10 cellular contexts compared by ENCODE assay signal in the genomic region with DNA sequence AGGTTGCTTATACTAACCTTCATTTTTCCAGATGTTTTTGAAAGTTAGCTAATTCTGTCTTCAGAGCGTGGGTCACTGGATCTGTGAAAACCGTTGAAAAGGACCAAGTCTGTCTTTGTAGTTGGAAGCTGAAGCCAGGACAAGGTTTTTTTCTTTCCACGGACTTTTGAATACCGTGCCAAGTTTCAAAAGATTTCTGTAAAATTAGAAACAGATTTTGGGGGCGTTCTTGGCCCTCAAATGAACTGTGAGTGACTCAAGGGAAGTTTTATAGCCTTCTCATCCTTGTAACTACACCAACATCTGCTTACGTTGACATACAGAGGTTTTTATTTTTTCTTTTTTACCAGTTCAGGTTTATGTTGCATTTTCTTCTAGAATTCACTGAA. TPM values are rescaled to one million over a fixed set of nuclear protein-coding genes. Genes with fewer than 3 reads are reported as not detected.
A peak's percentile ranks its signal among the peaks of the same experiment; 100 is the strongest.
DNase-seq lines count a peak whose midpoint lies in the region; ATAC-seq and TF ChIP-seq lines count a peak whose summit lies in the region.
"Had no signal": no experiment of that assay in that cellular context is flagged by ENCODE, and none has a peak within 500 bp of the region (broad histone marks: within the 10 kb centered on the region; RNA-seq: fewer than 3 reads in every experiment).

A gene with protein sequence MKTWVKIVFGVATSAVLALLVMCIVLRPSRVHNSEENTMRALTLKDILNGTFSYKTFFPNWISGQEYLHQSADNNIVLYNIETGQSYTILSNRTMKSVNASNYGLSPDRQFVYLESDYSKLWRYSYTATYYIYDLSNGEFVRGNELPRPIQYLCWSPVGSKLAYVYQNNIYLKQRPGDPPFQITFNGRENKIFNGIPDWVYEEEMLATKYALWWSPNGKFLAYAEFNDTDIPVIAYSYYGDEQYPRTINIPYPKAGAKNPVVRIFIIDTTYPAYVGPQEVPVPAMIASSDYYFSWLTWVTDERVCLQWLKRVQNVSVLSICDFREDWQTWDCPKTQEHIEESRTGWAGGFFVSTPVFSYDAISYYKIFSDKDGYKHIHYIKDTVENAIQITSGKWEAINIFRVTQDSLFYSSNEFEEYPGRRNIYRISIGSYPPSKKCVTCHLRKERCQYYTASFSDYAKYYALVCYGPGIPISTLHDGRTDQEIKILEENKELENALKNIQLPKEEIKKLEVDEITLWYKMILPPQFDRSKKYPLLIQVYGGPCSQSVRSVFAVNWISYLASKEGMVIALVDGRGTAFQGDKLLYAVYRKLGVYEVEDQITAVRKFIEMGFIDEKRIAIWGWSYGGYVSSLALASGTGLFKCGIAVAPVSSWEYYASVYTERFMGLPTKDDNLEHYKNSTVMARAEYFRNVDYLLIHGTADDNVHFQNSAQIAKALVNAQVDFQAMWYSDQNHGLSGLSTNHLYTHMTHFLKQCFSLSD (minus strand): TSS at position 141 of the 389 bp plus-strand sequence. CDS start 118 bp downstream, at position 23.

- peaks cover 48% of the 10 kb centered on the region for H3K36me3 Mint-ChIP-seq in HFFc6 (ENCODE audit: low read depth)
- H3K36me3 Mint-ChIP-seq: activated naive CD8-positive, alpha-beta T cell treated with anti-CD3 and anti-CD28 coated beads, Interleukin-2, amount 10 ng/mL, durations not matched to agents 7 days and 5 days had no signal

- peaks cover 79% of the 10 kb centered on the region for H3K4me1 Mint-ChIP-seq in HFFc6 (ENCODE audit: low read depth)
- H3K4me1 Mint-ChIP-seq: activated naive CD8-positive, alpha-beta T cell treated with anti-CD3 and anti-CD28 coated beads, Interleukin-2, amount 10 ng/mL, durations not matched to agents 7 days and 5 days had no signal

- WGBS in suprapubic skin = 27% methylated on average over 6 of the region's 6 CpGs

- no peak for ATAC-seq in left lung
- no peak for ATAC-seq in GM19023 (IDR thresholded peaks at IDR 0.05; ENCODE audit: unreplicated experiment)

- H3K4me3 ChIP-seq in colonic mucosa = no peak within 1 kb of the TSS
- H3K4me3 ChIP-seq in left lung = peak within 1 kb of the TSS; percentile 8 to 13
- peak within 1 kb of the TSS; percentile 21 for H3K4me3 ChIP-seq in suprapubic skin

- no peaks in the 10 kb centered on the region for H3K36me3 ChIP-seq in colonic mucosa
- no peaks in the 10 kb centered on the region for H3K36me3 ChIP-seq in left lung
- H3K36me3 ChIP-seq in suprapubic skin = no peaks in the 10 kb centered on the region

- H3K27ac ChIP-seq in colonic mucosa (peak within 1 kb of the TSS; percentile 41), left lung (peak within 1 kb of the TSS; percentile 62 to 88), suprapubic skin (peak within 1 kb of the TSS; percentile 66)

- no peaks in the 10 kb centered on the region for H3K4me1 ChIP-seq in colonic mucosa
- H3K4me1 ChIP-seq in left lung = peaks cover 6 to 14% of the 10 kb centered on the region in 2 donors
- H3K4me1 ChIP-seq in suprapubic skin = peaks cover 26% of the 10 kb centered on the region

- no peak for TF ChIP-seq POLR2A in suprapubic skin (IDR thresholded peaks at IDR 0.05)

- intact Hi-C loops in colonic mucosa (cut with DNase I) (no loop called here), left lung (cut with DNase I) (no loop called here)

- peak within 1 kb of the TSS; percentile 94 for H3K4me3 Mint-ChIP-seq in HFFc6
- H3K4me3 Mint-ChIP-seq: activated naive CD8-positive, alpha-beta T cell treated with anti-CD3 and anti-CD28 coated beads, Interleukin-2, amount 10 ng/mL, durations not matched to agents 7 days and 5 days had no signal

- no peaks in the 10 kb centered on the region for H3K27me3 ChIP-seq in colonic mucosa
- no peaks in the 10 kb centered on the region for H3K27me3 ChIP-seq in left lung
- no peaks in the 10 kb centered on the region for H3K27me3 ChIP-seq in suprapubic skin

- DNase-seq in HFFc6 (peak; percentile 90), colonic mucosa (no peak), left lung (no peak), suprapubic skin (ENCODE audit: low spot score in 2 of 2) (no peak), NCI-H2081 (lab: John Stamatoyannopoulos, UW) (no peak), SW 1271 (lab: John Stamatoyannopoulos, UW) (no peak), RKO (ENCODE audit: low spot score) (no peak)
- DNase-seq: activated naive CD8-positive, alpha-beta T cell treated with anti-CD3 and anti-CD28 coated beads, Interleukin-2, amount 10 ng/mL, durations not matched to agents 7 days and 5 days had no signal

- peak within 1 kb of the TSS; percentile 97 for H3K27ac Mint-ChIP-seq in HFFc6
- H3K27ac Mint-ChIP-seq: activated naive CD8-positive, alpha-beta T cell treated with anti-CD3 and anti-CD28 coated beads, Interleukin-2, amount 10 ng/mL, durations not matched to agents 7 days and 5 days had no signal

- no peaks in the 10 kb centered on the region for H3K27me3 Mint-ChIP-seq in HFFc6 (ENCODE audit: insufficient read depth)

- TF ChIP-seq CTCF in HFFc6 (IDR thresholded peaks at IDR 0.05) (no peak), colonic mucosa (IDR thresholded peaks at IDR 0.05) (no peak), left lung (IDR thresholded peaks at IDR 0.05) (no peak), suprapubic skin (IDR thresholded peaks at IDR 0.05) (no peak)

- no peak within 1 kb of the TSS for H3K9ac ChIP-seq in colonic mucosa (ENCODE audit: low read depth in 2 of 2, low read length in 2 of 2)

- no peak for TF ChIP-seq EP300 in suprapubic skin (IDR thresholded peaks at IDR 0.05)

- no peaks in the 10 kb centered on the region for H3K9me3 Mint-ChIP-seq in HFFc6
- H3K9me3 Mint-ChIP-seq: activated naive CD8-positive, alpha-beta T cell treated with anti-CD3 and anti-CD28 coated beads, Interleukin-2, amount 10 ng/mL, durations not matched to agents 7 days and 5 days had no signal

- no peaks in the 10 kb centered on the region for H3K9me3 ChIP-seq in colonic mucosa
- H3K9me3 ChIP-seq in left lung = no peaks in the 10 kb centered on the region
- H3K9me3 ChIP-seq in suprapubic skin = no peaks in the 10 kb centered on the region

RNA-seq across cellular contexts. Expression of the gene that starts here (rescaled TPM):
- total RNA-seq in HFFc6 (2021; fragmentation: NEBNext Ultra II Directional; extraction: Animal tissue kit (Norgen Biotek cat#: 25700)) = 100 to 1,000 TPM in 1 of 6 experiments, 10 to 100 TPM in 5; 62.6 to 101 (median 67.0) TPM
- total RNA-seq in colonic mucosa (1 to 10 TPM; 1.1 to 1.8 TPM), left lung (10 to 100 TPM; 15.0 to 25.3 TPM), suprapubic skin (1 to 10 TPM; 1.8 to 4.5 (median 2.8) TPM)
- total RNA-seq: activated naive CD8-positive, alpha-beta T cell treated with anti-CD3 and anti-CD28 coated beads, Interleukin-2, amount 10 ng/mL, durations not matched to agents 7 days and 5 days; G401 had no signal
